12 cellular contexts compared by ENCODE assay signal in the genomic region with DNA sequence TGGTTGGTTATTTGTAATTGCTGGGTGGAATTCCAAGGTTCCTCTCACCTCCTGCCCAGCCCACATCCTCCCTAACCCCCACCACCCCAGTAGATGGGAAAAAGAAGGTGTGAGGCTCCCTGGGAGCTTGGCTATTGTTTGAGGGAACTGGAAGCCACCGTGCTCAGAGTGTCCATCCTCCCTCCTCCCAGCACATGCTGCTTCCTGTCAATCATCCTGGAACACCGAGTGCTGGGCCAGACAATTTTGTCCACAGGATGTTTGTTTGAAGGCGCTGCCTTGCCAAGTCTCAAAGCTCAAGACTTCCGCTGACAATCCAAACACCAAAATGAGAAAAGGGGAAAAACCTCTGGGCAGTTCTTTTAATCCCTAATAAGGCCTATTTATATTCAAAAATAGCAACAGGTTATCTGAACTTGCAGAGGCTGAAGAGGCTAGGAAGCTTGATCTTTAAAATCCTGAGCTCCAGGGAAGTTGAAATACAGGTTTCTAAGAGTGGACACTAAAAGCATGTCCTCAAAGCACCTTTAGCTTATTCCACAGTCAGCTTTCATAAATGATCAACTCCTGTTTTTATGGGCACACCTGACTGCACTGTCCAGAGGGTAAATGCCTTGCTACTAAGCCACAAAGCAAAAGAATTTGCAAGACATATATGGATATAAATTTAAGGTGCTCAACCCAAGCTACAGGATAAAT.
DNase-seq lines count a peak whose midpoint lies in the region; ATAC-seq and TF ChIP-seq lines count a peak whose summit lies in the region.
"Had no signal": no experiment of that assay in that cellular context is flagged by ENCODE, and none has a peak within 500 bp of the region (broad histone marks: within the 10 kb centered on the region; RNA-seq: fewer than 3 reads in every experiment).

No MANE protein-coding gene starts in this region.

- H4K20me1 ChIP-seq in hepatocyte (ENCODE audit: insufficient read depth, poor library complexity, severe bottlenecking): no peaks in the 10 kb centered on the region
- H4K20me1 ChIP-seq in GM23248 (ENCODE audit: insufficient read depth): no peaks in the 10 kb centered on the region

- H3K4me1 ChIP-seq in hepatocyte (ENCODE audit: insufficient read depth) (peaks cover 31% of the 10 kb centered on the region), GM23248 (ENCODE audit: insufficient read depth) (peaks cover 9% of the 10 kb centered on the region; the same call in 1 of the 2 replicates)

- H3K9me2 ChIP-seq in hepatocyte (replicated peaks; ENCODE audit: insufficient read depth): no peaks in the 10 kb centered on the region
- H3K9me2 ChIP-seq in GM23248 (ENCODE audit: insufficient read depth): no peaks in the 10 kb centered on the region

- H3K9me3 ChIP-seq in hepatocyte (ENCODE audit: low read depth) (no peaks in the 10 kb centered on the region), GM23248 (ENCODE audit: low read depth) (no peaks in the 10 kb centered on the region)
- H3K9me3 ChIP-seq: tibial nerve had no signal

- no peak overlapping the region for H3K9ac ChIP-seq in GM23248

- H3K4me3 Mint-ChIP-seq in WTC11: no peak overlapping the region
- H3K4me3 Mint-ChIP-seq: CD8-positive, alpha-beta memory T cell had no signal

- H3K79me2 ChIP-seq in hepatocyte: no peaks in the 10 kb centered on the region
- H3K79me2 ChIP-seq in GM23248 (ENCODE audit: insufficient read depth): no peaks in the 10 kb centered on the region

- H3K36me3 Mint-ChIP-seq in WTC11: no peaks in the 10 kb centered on the region
- H3K36me3 Mint-ChIP-seq: CD8-positive, alpha-beta memory T cell had no signal

- CTCF ChIA-PET in HEK293T (lab: Yijun Ruan, JAX) (no interaction called here), WTC11 (lab: Charles Lee) (no interaction called here)

- H3K27ac Mint-ChIP-seq in WTC11: no peak overlapping the region
- H3K27ac Mint-ChIP-seq: CD8-positive, alpha-beta memory T cell had no signal

- H3K27me3 Mint-ChIP-seq in WTC11 (ENCODE audit: low read depth): no peaks in the 10 kb centered on the region

- DNase-seq in HEK293T (ENCODE audit: extremely low spot score): no peak
- no peak for DNase-seq in WTC11 (ENCODE audit: low spot score)
- DNase-seq in hepatocyte (ENCODE audit: low spot score): peak; percentile 54
- peak; percentile 4 for DNase-seq in retina
- no peak for DNase-seq in T-helper 9 cell
- DNase-seq in GM23248: no peak
- DNase-seq: CD8-positive, alpha-beta memory T cell; NCI-H446; T-helper 1 cell had no signal

- H3K4me2 ChIP-seq in hepatocyte (no peak overlapping the region), GM23248 (ENCODE audit: unreplicated experiment) (no peak overlapping the region)

- peak; percentile 49 for ATAC-seq in WTC11
- ATAC-seq in GM18511 (IDR thresholded peaks at IDR 0.05; ENCODE audit: unreplicated experiment): no peak
- no peak for ATAC-seq in GM19467 (IDR thresholded peaks at IDR 0.05; ENCODE audit: unreplicated experiment)

- H3K4me1 Mint-ChIP-seq in WTC11: peaks cover 15% of the 10 kb centered on the region
- H3K4me1 Mint-ChIP-seq: CD8-positive, alpha-beta memory T cell had no signal

- TF ChIP-seq CTCF in WTC11 (IDR thresholded peaks at IDR 0.05) (no peak), hepatocyte (IDR thresholded peaks at IDR 0.05; ENCODE audit: poor library complexity) (no peak)

- H2AFZ ChIP-seq in hepatocyte (no peak overlapping the region), GM23248 (no peak overlapping the region)

- H3K9me3 Mint-ChIP-seq in WTC11: peaks cover 4% of the 10 kb centered on the region; the same call in 1 of the 2 replicates

- 40% methylated on average over 4 of the region's 4 CpGs for WGBS in hepatocyte (ENCODE audit: low lambda C conversion rate, missing lambda C conversion rate)
- WGBS in GM23248 (ENCODE audit: low coverage in 1 of 2, low lambda C conversion rate in 2 of 2, missing lambda C conversion rate in 2 of 2), 2 experiments: 68 to 71% methylated on average over 4 of the region's 4 CpGs

- POLR2A ChIA-PET in HEK293T (lab: Yijun Ruan, JAX): no interaction called here
- POLR2A ChIA-PET in WTC11 (lab: Charles Lee): no interaction called here

- peaks cover 5% of the 10 kb centered on the region; the same call in 1 of the 2 replicates for H3F3A ChIP-seq in GM23248 (ENCODE audit: insufficient read depth)

- no peaks in the 10 kb centered on the region for H3K27me3 ChIP-seq in hepatocyte
- peaks cover 21% of the 10 kb centered on the region for H3K27me3 ChIP-seq in GM23248 (replicated peaks; ENCODE audit: insufficient read depth)
- H3K27me3 ChIP-seq: tibial nerve had no signal

- no peak overlapping the region for H3K4me3 ChIP-seq in hepatocyte
- no peak overlapping the region for H3K4me3 ChIP-seq in GM23248
- H3K4me3 ChIP-seq: tibial nerve had no signal

- in situ Hi-C loops in GM23248 (cut with MboI): no loop called here

- H3K36me3 ChIP-seq in hepatocyte (replicated peaks; ENCODE audit: insufficient read depth, low read depth): no peaks in the 10 kb centered on the region
- H3K36me3 ChIP-seq in GM23248 (ENCODE audit: low read depth): no peaks in the 10 kb centered on the region
- H3K36me3 ChIP-seq: tibial nerve had no signal

- H3K27ac ChIP-seq in hepatocyte (no peak overlapping the region), GM23248 (no peak overlapping the region)

TF ChIP-seq in HEK293T, 16 proteins besides CTCF, POLR2A, EP300 and RAD21:
- TF ChIP-seq, protein P1, sequence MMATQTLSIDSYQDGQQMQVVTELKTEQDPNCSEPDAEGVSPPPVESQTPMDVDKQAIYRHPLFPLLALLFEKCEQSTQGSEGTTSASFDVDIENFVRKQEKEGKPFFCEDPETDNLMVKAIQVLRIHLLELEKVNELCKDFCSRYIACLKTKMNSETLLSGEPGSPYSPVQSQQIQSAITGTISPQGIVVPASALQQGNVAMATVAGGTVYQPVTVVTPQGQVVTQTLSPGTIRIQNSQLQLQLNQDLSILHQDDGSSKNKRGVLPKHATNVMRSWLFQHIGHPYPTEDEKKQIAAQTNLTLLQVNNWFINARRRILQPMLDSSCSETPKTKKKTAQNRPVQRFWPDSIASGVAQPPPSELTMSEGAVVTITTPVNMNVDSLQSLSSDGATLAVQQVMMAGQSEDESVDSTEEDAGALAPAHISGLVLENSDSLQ (IDR thresholded peaks at IDR 0.05): peak; percentile 70
- no peak for TF ChIP-seq FOXA1 (IDR thresholded peaks at IDR 0.05)

TF ChIP-seq in WTC11, 78 proteins besides CTCF, POLR2A, EP300 and RAD21:
- TF ChIP-seq JAZF1 (CRISPR knock-in tag; IDR thresholded peaks at IDR 0.05) (no peak), ZNF263 (CRISPR knock-in tag; IDR thresholded peaks at IDR 0.05; ENCODE audit: low read depth) (peak; percentile 57; the same call in 1 of the 2 replicates)
- TF ChIP-seq, protein P2, sequence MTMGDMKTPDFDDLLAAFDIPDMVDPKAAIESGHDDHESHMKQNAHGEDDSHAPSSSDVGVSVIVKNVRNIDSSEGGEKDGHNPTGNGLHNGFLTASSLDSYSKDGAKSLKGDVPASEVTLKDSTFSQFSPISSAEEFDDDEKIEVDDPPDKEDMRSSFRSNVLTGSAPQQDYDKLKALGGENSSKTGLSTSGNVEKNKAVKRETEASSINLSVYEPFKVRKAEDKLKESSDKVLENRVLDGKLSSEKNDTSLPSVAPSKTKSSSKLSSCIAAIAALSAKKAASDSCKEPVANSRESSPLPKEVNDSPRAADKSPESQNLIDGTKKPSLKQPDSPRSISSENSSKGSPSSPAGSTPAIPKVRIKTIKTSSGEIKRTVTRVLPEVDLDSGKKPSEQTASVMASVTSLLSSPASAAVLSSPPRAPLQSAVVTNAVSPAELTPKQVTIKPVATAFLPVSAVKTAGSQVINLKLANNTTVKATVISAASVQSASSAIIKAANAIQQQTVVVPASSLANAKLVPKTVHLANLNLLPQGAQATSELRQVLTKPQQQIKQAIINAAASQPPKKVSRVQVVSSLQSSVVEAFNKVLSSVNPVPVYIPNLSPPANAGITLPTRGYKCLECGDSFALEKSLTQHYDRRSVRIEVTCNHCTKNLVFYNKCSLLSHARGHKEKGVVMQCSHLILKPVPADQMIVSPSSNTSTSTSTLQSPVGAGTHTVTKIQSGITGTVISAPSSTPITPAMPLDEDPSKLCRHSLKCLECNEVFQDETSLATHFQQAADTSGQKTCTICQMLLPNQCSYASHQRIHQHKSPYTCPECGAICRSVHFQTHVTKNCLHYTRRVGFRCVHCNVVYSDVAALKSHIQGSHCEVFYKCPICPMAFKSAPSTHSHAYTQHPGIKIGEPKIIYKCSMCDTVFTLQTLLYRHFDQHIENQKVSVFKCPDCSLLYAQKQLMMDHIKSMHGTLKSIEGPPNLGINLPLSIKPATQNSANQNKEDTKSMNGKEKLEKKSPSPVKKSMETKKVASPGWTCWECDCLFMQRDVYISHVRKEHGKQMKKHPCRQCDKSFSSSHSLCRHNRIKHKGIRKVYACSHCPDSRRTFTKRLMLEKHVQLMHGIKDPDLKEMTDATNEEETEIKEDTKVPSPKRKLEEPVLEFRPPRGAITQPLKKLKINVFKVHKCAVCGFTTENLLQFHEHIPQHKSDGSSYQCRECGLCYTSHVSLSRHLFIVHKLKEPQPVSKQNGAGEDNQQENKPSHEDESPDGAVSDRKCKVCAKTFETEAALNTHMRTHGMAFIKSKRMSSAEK (CRISPR knock-in tag; IDR thresholded peaks at IDR 0.05; ENCODE audit: borderline replicate concordance): no peak

Comparison
In these comparisons a context has a peak if more than half of its experiments do, and no peak if none do; other contexts are left out.
1. DNase-seq: peak in hepatocyte (single experiment) and retina (single experiment); none in HEK293T (single experiment), WTC11 (single experiment), T-helper 9 cell (single experiment) and GM23248 (single experiment).